ENCODE assay signal across 2 cellular contexts in the genomic region with DNA sequence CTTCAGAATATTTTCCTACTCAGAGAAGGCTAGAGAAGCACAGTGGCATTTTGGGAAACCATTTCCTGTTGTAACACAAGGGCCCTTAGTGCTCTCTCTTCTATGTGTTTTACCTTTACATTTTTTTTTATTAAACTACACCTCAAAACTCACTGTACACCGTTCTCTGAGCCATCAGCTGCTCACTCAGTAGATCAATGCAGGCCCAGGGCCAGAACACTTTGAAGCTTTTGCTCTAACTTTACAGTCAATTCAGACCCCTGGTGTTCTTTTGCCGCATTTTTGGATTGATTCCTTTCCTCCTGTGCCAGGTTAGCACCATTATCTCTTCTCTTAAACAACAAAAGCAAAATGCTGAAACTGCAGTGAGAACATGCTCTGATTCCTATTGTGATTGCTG.
TF ChIP-seq lines count a peak whose summit lies in the region.

No MANE protein-coding gene starts in this region.

TF ChIP-seq in GM23338, 12 proteins besides CTCF, POLR2A, EP300 and RAD21:
- TF ChIP-seq EZH2phosphoT487 (IDR thresholded peaks at IDR 0.05; ENCODE audit: unreplicated experiment) (no peak), CREB1 (CRISPR knock-in tag; IDR thresholded peaks at IDR 0.05; ENCODE audit: low read depth) (no peak), POLR2AphosphoS5 (IDR thresholded peaks at IDR 0.05; ENCODE audit: low read depth) (no peak), ZNF331 (CRISPR knock-in tag; IDR thresholded peaks at IDR 0.05; ENCODE audit: low read depth) (no peak), ZNF114 (CRISPR knock-in tag; IDR thresholded peaks at IDR 0.05) (no peak), JUNB (IDR thresholded peaks at IDR 0.05; ENCODE audit: unreplicated experiment) (no peak)
- TF ChIP-seq, protein P1, sequence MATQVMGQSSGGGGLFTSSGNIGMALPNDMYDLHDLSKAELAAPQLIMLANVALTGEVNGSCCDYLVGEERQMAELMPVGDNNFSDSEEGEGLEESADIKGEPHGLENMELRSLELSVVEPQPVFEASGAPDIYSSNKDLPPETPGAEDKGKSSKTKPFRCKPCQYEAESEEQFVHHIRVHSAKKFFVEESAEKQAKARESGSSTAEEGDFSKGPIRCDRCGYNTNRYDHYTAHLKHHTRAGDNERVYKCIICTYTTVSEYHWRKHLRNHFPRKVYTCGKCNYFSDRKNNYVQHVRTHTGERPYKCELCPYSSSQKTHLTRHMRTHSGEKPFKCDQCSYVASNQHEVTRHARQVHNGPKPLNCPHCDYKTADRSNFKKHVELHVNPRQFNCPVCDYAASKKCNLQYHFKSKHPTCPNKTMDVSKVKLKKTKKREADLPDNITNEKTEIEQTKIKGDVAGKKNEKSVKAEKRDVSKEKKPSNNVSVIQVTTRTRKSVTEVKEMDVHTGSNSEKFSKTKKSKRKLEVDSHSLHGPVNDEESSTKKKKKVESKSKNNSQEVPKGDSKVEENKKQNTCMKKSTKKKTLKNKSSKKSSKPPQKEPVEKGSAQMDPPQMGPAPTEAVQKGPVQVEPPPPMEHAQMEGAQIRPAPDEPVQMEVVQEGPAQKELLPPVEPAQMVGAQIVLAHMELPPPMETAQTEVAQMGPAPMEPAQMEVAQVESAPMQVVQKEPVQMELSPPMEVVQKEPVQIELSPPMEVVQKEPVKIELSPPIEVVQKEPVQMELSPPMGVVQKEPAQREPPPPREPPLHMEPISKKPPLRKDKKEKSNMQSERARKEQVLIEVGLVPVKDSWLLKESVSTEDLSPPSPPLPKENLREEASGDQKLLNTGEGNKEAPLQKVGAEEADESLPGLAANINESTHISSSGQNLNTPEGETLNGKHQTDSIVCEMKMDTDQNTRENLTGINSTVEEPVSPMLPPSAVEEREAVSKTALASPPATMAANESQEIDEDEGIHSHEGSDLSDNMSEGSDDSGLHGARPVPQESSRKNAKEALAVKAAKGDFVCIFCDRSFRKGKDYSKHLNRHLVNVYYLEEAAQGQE (IDR thresholded peaks at IDR 0.05; ENCODE audit: unreplicated experiment) = no peak

TF ChIP-seq in WTC11, 78 proteins besides CTCF, POLR2A, EP300 and RAD21:
- TF ChIP-seq ELF4 (CRISPR knock-in tag; IDR thresholded peaks at IDR 0.05; ENCODE audit: low read depth) (no peak), ZNF416 (CRISPR knock-in tag; IDR thresholded peaks at IDR 0.05) (no peak)
- TF ChIP-seq, protein P2, sequence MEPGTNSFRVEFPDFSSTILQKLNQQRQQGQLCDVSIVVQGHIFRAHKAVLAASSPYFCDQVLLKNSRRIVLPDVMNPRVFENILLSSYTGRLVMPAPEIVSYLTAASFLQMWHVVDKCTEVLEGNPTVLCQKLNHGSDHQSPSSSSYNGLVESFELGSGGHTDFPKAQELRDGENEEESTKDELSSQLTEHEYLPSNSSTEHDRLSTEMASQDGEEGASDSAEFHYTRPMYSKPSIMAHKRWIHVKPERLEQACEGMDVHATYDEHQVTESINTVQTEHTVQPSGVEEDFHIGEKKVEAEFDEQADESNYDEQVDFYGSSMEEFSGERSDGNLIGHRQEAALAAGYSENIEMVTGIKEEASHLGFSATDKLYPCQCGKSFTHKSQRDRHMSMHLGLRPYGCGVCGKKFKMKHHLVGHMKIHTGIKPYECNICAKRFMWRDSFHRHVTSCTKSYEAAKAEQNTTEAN (CRISPR knock-in tag; IDR thresholded peaks at IDR 0.05) = no peak
